30 cellular contexts compared by ENCODE assay signal in the genomic region with DNA sequence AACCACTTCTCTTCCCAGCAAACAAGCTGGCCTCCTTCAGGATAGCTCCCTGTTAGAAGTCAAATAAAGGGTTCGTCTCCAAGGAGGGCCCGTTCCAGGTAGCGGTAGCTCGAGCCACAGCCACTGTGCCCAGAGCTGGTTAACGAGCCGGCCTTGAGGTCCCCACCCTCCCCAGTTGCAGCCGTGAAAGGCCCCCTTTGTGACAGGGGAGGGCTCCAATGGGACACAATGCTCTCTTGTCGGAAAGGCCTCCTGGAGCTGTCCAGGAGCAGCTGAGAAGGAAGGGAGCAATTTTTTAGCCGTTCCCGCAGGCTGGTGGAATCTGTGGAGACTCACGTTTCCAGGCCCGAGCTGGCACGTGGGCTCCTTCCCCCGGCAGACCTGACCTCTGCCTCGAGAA. TPM values are rescaled to one million over a fixed set of nuclear protein-coding genes. Genes with fewer than 3 reads are reported as not detected.
A peak's percentile ranks its signal among the peaks of the same experiment; 100 is the strongest.
DNase-seq lines count a peak whose midpoint lies in the region; ATAC-seq and TF ChIP-seq lines count a peak whose summit lies in the region.
"Had no signal": no experiment of that assay in that cellular context is flagged by ENCODE, and none has a peak within 500 bp of the region (broad histone marks: within the 10 kb centered on the region; RNA-seq: fewer than 3 reads in every experiment).

No MANE protein-coding gene starts in this region.

- CTCF ChIA-PET in AG04450 (lab: Charles Lee) = no interaction called here

- H3K9me3 ChIP-seq in AG04450 (ENCODE audit: control insufficient read depth, insufficient read depth, low read length) (peaks cover 16% of the 10 kb centered on the region), ascending aorta (peaks cover 12% of the 10 kb centered on the region in 2 donors)
- H3K9me3 ChIP-seq: neutrophil had no signal

- DNase-seq in AG04450 (ENCODE audit: low read depth, low spot score) (no peak), dorsolateral prefrontal cortex (peak in 7 of 10 donors; percentile 26 to 68 (median 60)), retina (peak; percentile 19), ascending aorta (ENCODE audit: low spot score in 2 of 2) (no peak), OCI-M1 (lab: John Stamatoyannopoulos, UW) (no peak)
- DNase-seq in stimulated activated naive CD8-positive, alpha-beta T cell treated with anti-CD3 and anti-CD28 coated beads, Interleukin-15, Interleukin-2, amounts not matched to agents 100 U/mL and 50 U/mL, for 24 hours = no peak
- DNase-seq: activated CD4-positive, alpha-beta memory T cell treated with anti-CD3 and anti-CD28 coated beads for 36 hours; activated CD4-positive, CD25-positive, alpha-beta regulatory T cell treated with anti-CD3 and anti-CD28 coated beads, Interleukin-2, amount 50 U/mL, for 72 hours; activated naive CD4-positive, alpha-beta T cell; activated naive CD8-positive, alpha-beta T cell treated with anti-CD3 and anti-CD28 coated beads, Interleukin-2, amount 50 U/mL, for 24 hours; activated T-cell treated with anti-CD3 and anti-CD28 coated beads, Interleukin-2, amount 50 U/mL, for 72 hours; body of pancreas; Calu3; DMS79; islet precursor cell; left ventricle myocardium inferior; naive thymus-derived CD4-positive, alpha-beta T cell; NCI-H146; NCI-H446; NCI-H774; SHP77 treated with DMSO at 0.1 percent for 48 hours; stimulated activated naive CD4-positive, alpha-beta T cell treated with Interleukin-2 at 50 U/mL for 16 hours had no signal

- TF ChIP-seq CTCF in AG04450 (IDR thresholded peaks at IDR 0.05; ENCODE audit: low read depth, low read length) (no peak), dorsolateral prefrontal cortex (IDR thresholded peaks at IDR 0.05 in 54 of 56, conservative IDR thresholded peaks at IDR 0.05 in 2 of 56; ENCODE audit: low read depth in 1 of 56, partially characterized antibody in 56 of 56) (no peak), ascending aorta (IDR thresholded peaks at IDR 0.05) (no peak)

- H3K27ac ChIP-seq in AG04450 (ENCODE audit: low read depth, low read length) = peak overlapping the region; percentile 21
- H3K27ac ChIP-seq in dorsolateral prefrontal cortex = peak overlapping the region in 22 of 59 donors; percentile 4 to 72 (median 42)
- peak overlapping the region; percentile 40 for H3K27ac ChIP-seq in layer of hippocampus (ENCODE audit: low read depth, low read length)
- H3K27ac ChIP-seq in ascending aorta = no peak overlapping the region
- H3K27ac ChIP-seq: 22Rv1, body of pancreas, left ventricle myocardium inferior, neutrophil had no signal

- no peak for ATAC-seq in GM18517 (IDR thresholded peaks at IDR 0.05; ENCODE audit: unreplicated experiment)
- ATAC-seq in stimulated activated naive CD8-positive, alpha-beta T cell treated with anti-CD3 and anti-CD28 coated beads, Interleukin-15, Interleukin-2, amounts not matched to agents 100 U/mL and 50 U/mL, for 24 hours = no peak
- ATAC-seq: activated naive CD8-positive, alpha-beta T cell treated with anti-CD3 and anti-CD28 coated beads, Interleukin-2, amount 50 U/mL, for 24 hours; activated T-cell treated with anti-CD3 and anti-CD28 coated beads, Interleukin-2, amount 50 U/mL, for 72 hours; body of pancreas; HCT116; naive thymus-derived CD4-positive, alpha-beta T cell had no signal

- H3K4me1 ChIP-seq in ascending aorta = no peaks in the 10 kb centered on the region
- H3K4me1 ChIP-seq: body of pancreas had no signal

- intact Hi-C loops in dorsolateral prefrontal cortex (cut with DNase I) = no loop called here
- intact Hi-C loops in ascending aorta (cut with DNase I) = no loop called here

- no peaks in the 10 kb centered on the region for H3K36me3 ChIP-seq in ascending aorta
- H3K36me3 ChIP-seq: left ventricle myocardium inferior, neutrophil had no signal

- H3K27me3 ChIP-seq in AG04450 (ENCODE audit: control insufficient read depth, insufficient read depth, low read length) (no peaks in the 10 kb centered on the region), dorsolateral prefrontal cortex (peaks cover 0 to 28% (median 4%) of the 10 kb centered on the region in 45 donors), layer of hippocampus (ENCODE audit: control insufficient read depth, insufficient read depth, low read length) (peaks cover 3% of the 10 kb centered on the region), ascending aorta (no peaks in the 10 kb centered on the region)
- H3K27me3 ChIP-seq: body of pancreas had no signal

- no peak overlapping the region for H3K4me3 ChIP-seq in AG04450 (ENCODE audit: low read depth, low read length)
- H3K4me3 ChIP-seq in dorsolateral prefrontal cortex = no peak overlapping the region
- no peak overlapping the region for H3K4me3 ChIP-seq in ascending aorta
- H3K4me3 ChIP-seq: body of pancreas, left ventricle myocardium inferior had no signal

- POLR2A ChIA-PET in AG04450 (lab: Yijun Ruan, JAX) = no interaction called here

RNA-seq across cellular contexts. Expression of a gene that starts 29.9 kb away (rescaled TPM):
- polyA plus RNA-seq in AG04450 (2011; rRNA removed) = 61.0 and 65.1 TPM in 2 replicates
- 56.9 and 66.0 TPM in 2 replicates for polyA minus RNA-seq in AG04450 (2011; rRNA and poly(A)+ RNA removed)
- total RNA-seq in dorsolateral prefrontal cortex (1 to 10 TPM in 118 of 120 experiments, under 1 TPM in 2; 0.96 to 6.6 (median 2.5) TPM), ascending aorta (3.2 TPM)
- total RNA-seq: activated CD4-positive, alpha-beta memory T cell treated with anti-CD3 and anti-CD28 coated beads for 36 hours; activated T-cell treated with anti-CD3 and anti-CD28 coated beads, Interleukin-2, amount 50 U/mL, for 72 hours; Calu3; LHCN-M2; naive thymus-derived CD4-positive, alpha-beta T cell; skeletal muscle tissue; T-helper 2 cell treated with Interferon-gamma antibody and Interleukin-4, amounts not matched to agents 100 ng/mL and 5 ng/mL, for 36 hours had no signal
- polyA plus RNA-seq: naive thymus-derived CD4-positive, alpha-beta T cell had no signal

Comparison
In these comparisons a context has a peak if more than half of its experiments do, and no peak if none do; other contexts are left out.
1. DNase-seq: peak in dorsolateral prefrontal cortex (7 of 10) and retina (single experiment); none in AG04450 (single experiment), ascending aorta (0 of 2), OCI-M1 (single experiment) and stimulated activated naive CD8-positive, alpha-beta T cell treated with anti-CD3 and anti-CD28 coated beads, Interleukin-15, Interleukin-2, amounts not matched to agents 100 U/mL and 50 U/mL, for 24 hours (single experiment).
2. H3K27ac ChIP-seq: peak in AG04450 (single experiment) and layer of hippocampus (single experiment); none in ascending aorta (0 of 2).